23 cellular contexts compared by ENCODE assay signal in the genomic region with DNA sequence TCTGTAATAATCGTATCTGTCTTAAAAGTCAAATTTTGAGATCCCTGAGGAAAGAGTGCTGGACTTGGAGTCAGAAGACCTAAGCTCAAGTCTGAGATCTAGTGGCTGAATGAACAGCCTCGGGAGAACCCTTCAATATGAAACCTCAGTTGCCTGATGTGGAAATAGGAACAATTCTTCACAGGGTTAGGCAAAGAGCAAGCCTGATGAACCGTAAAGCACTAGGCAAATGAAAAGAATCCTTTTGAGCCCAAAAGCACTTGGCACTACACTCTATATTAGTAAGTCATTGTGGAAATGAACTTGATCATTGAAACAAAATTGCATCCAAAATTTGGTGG. TPM values are rescaled to one million over a fixed set of nuclear protein-coding genes. Genes with fewer than 3 reads are reported as not detected.
DNase-seq lines count a peak whose midpoint lies in the region; ATAC-seq and TF ChIP-seq lines count a peak whose summit lies in the region.
"Had no signal": no experiment of that assay in that cellular context is flagged by ENCODE, and none has a peak within 500 bp of the region (broad histone marks: within the 10 kb centered on the region; RNA-seq: fewer than 3 reads in every experiment).

No MANE protein-coding gene starts in this region.

- in situ Hi-C loops in transverse colon (cut with MboI; ENCODE audit: low pct_ligation_motif_present in 1 of 4, low pct_unique_long_range_greater_than_20kb in 1 of 4, low sequenced_read_pairs in 3 of 4): loop anchor here in 2 of 4 donors (25.0 kb wide), 1 partner anchor 335 kb away; no protein-coding TSS in a partner anchor

- DNase-seq in activated T-cell treated with anti-CD3 and anti-CD28 coated beads, Interleukin-2, amount 50 U/mL, for 72 hours: no peak
- no peak for DNase-seq in activated T-cell treated with anti-CD3 and anti-CD28 coated beads, Interleukin-2, amount 50 U/mL, for 48 hours
- DNase-seq in OCI-LY7 (ENCODE audit: low spot score) (no peak), memory B cell (ENCODE audit: low spot score in 2 of 2) (no peak), transverse colon (no peak), GM23338 (ENCODE audit: low spot score) (no peak)
- DNase-seq: activated CD4-positive, alpha-beta T cell treated with anti-CD3 and anti-CD28 coated beads, Interleukin-2, amount 50 U/mL, for 4 hours; activated naive CD4-positive, alpha-beta T cell treated with anti-CD3 and anti-CD28 coated beads for 36 hours; EL; heart right ventricle; mucosa of descending colon; NCI-H2081; NCI-H446 treated with DMSO at 0.1 percent for 48 hours; SJCRH30; stimulated activated CD4-positive, alpha-beta T cell treated with anti-CD3 and anti-CD28 coated beads, Interleukin-4, amount 100 ng/mL, for 1 hour; stimulated activated naive CD8-positive, alpha-beta T cell treated with anti-CD3 and anti-CD28 coated beads, Interleukin-15, Interleukin-2, amounts not matched to agents 100 U/mL and 50 U/mL, for 24 hours; tibial artery had no signal

- peak overlapping the region; percentile 23 for H3K27ac Mint-ChIP-seq in activated T-cell treated with anti-CD3 and anti-CD28 coated beads, Interleukin-2, amount 50 U/mL, for 72 hours
- peak overlapping the region; percentile 38 for H3K27ac Mint-ChIP-seq in memory B cell
- H3K27ac Mint-ChIP-seq in GM23338: no peak overlapping the region

- H3K27me3 Mint-ChIP-seq in activated T-cell treated with anti-CD3 and anti-CD28 coated beads, Interleukin-2, amount 50 U/mL, for 72 hours (ENCODE audit: low read depth): no peaks in the 10 kb centered on the region
- no peaks in the 10 kb centered on the region for H3K27me3 Mint-ChIP-seq in memory B cell
- no peaks in the 10 kb centered on the region for H3K27me3 Mint-ChIP-seq in GM23338 (ENCODE audit: insufficient read depth, low read depth, poor library complexity)

- H3K4me3 ChIP-seq in OCI-LY7 (ENCODE audit: low read depth, low read length, poor library complexity, severe bottlenecking) (no peak overlapping the region), transverse colon (no peak overlapping the region), GM23338 (no peak overlapping the region)
- H3K4me3 ChIP-seq: ascending aorta; BLaER1 treated with 17β-estradiol and CSF1 and Interleukin-3, amounts not matched to agents 10 nM and 100 nM; heart right ventricle; mucosa of descending colon; SJCRH30; smooth muscle cell; tibial artery had no signal

- H3K79me2 ChIP-seq in OCI-LY7 (ENCODE audit: insufficient read depth, low read depth, low read length): peaks cover 5% of the 10 kb centered on the region; the same call in 1 of the 2 replicates
- H3K79me2 ChIP-seq in GM23338 (replicated peaks; ENCODE audit: insufficient read depth): no peaks in the 10 kb centered on the region

- H3F3A ChIP-seq in GM23338 (replicated peaks; ENCODE audit: low read depth): no peaks in the 10 kb centered on the region; the same call in 1 of the 2 replicates

- peaks cover 92% of the 10 kb centered on the region for H3K36me3 ChIP-seq in OCI-LY7 (ENCODE audit: insufficient read depth, low read length)
- peaks cover 0 to 26% (median 7%) of the 10 kb centered on the region in 4 donors for H3K36me3 ChIP-seq in transverse colon
- H3K36me3 ChIP-seq in GM23338 (ENCODE audit: insufficient read depth): 0 out of 2 replicates have a peak, but pooled peaks cover 6% of the 10 kb centered on the region

- no peaks in the 10 kb centered on the region for H4K20me1 ChIP-seq in OCI-LY7 (ENCODE audit: insufficient read depth, low read length)
- H4K20me1 ChIP-seq in GM23338 (replicated peaks; ENCODE audit: insufficient read depth): 0 out of 2 replicates have a peak, but pooled peaks cover 3% of the 10 kb centered on the region

- no peak for TF ChIP-seq POLR2A in transverse colon (IDR thresholded peaks at IDR 0.05)

- ATAC-seq in activated T-cell treated with anti-CD3 and anti-CD28 coated beads, Interleukin-2, amount 50 U/mL, for 72 hours (replicated peaks in 1 of 2): no peak
- ATAC-seq in memory B cell (ENCODE audit: low read depth) (no peak), GM23338 (no peak), GM18870 (IDR thresholded peaks at IDR 0.05; ENCODE audit: unreplicated experiment) (no peak), HG02642 (IDR thresholded peaks at IDR 0.05; ENCODE audit: poor library complexity, unreplicated experiment) (no peak)
- ATAC-seq: Panc1; stimulated activated naive CD8-positive, alpha-beta T cell treated with anti-CD3 and anti-CD28 coated beads, Interleukin-15, Interleukin-2, amounts not matched to agents 100 U/mL and 50 U/mL, for 24 hours had no signal

- H3K9me3 ChIP-seq in OCI-LY7 (ENCODE audit: low read length) (no peaks in the 10 kb centered on the region), transverse colon (no peaks in the 10 kb centered on the region)
- H3K9me3 ChIP-seq: ascending aorta; BLaER1 treated with 17β-estradiol and CSF1 and Interleukin-3, amounts not matched to agents 10 nM and 100 nM; heart right ventricle; mucosa of descending colon; SJCRH30; tibial artery had no signal

- no peaks in the 10 kb centered on the region for H3K9me3 Mint-ChIP-seq in activated T-cell treated with anti-CD3 and anti-CD28 coated beads, Interleukin-2, amount 50 U/mL, for 72 hours
- no peaks in the 10 kb centered on the region for H3K9me3 Mint-ChIP-seq in memory B cell
- H3K9me3 Mint-ChIP-seq in GM23338: no peaks in the 10 kb centered on the region
- H3K9me3 Mint-ChIP-seq: activated naive CD4-positive, alpha-beta T cell treated with anti-CD3 and anti-CD28 coated beads for 36 hours had no signal

- peak overlapping the region; percentile 2 for H3K27ac ChIP-seq in OCI-LY7 (ENCODE audit: low read depth, low read length, poor library complexity, severe bottlenecking)
- peak overlapping the region in 3 of 4 donors; percentile 20 to 39 (median 36) for H3K27ac ChIP-seq in transverse colon
- no peak overlapping the region for H3K27ac ChIP-seq in GM23338 (ENCODE audit: low read depth)
- H3K27ac ChIP-seq: ascending aorta; BLaER1 treated with 17β-estradiol and CSF1 and Interleukin-3, amounts not matched to agents 10 nM and 100 nM; heart right ventricle; SJCRH30; tibial artery had no signal

- H3K4me2 ChIP-seq in OCI-LY7 (ENCODE audit: low read length) (peak overlapping the region; percentile 13), GM23338 (no peak overlapping the region)
- H3K4me2 ChIP-seq: smooth muscle cell had no signal

- H3K4me1 Mint-ChIP-seq in activated T-cell treated with anti-CD3 and anti-CD28 coated beads, Interleukin-2, amount 50 U/mL, for 72 hours (ENCODE audit: low read depth): peaks cover 4% of the 10 kb centered on the region
- H3K4me1 Mint-ChIP-seq in memory B cell (peaks cover 8% of the 10 kb centered on the region), GM23338 (peaks cover 8% of the 10 kb centered on the region; the same call in 2 of the 3 replicates)

- H2AFZ ChIP-seq in OCI-LY7 (ENCODE audit: low read length) (no peak overlapping the region), GM23338 (no peak overlapping the region)

- no peak overlapping the region for H3K4me3 Mint-ChIP-seq in activated T-cell treated with anti-CD3 and anti-CD28 coated beads, Interleukin-2, amount 50 U/mL, for 72 hours
- H3K4me3 Mint-ChIP-seq in memory B cell (no peak overlapping the region), GM23338 (no peak overlapping the region)
- H3K4me3 Mint-ChIP-seq: activated naive CD4-positive, alpha-beta T cell treated with anti-CD3 and anti-CD28 coated beads for 36 hours had no signal

- peaks cover 44% of the 10 kb centered on the region for H3K4me1 ChIP-seq in OCI-LY7 (ENCODE audit: insufficient read depth, low read length, poor library complexity, severe bottlenecking)
- H3K4me1 ChIP-seq in transverse colon: peaks cover 0 to 31% (median 18%) of the 10 kb centered on the region in 4 donors
- H3K4me1 ChIP-seq in GM23338 (ENCODE audit: insufficient read depth): 0 out of 2 replicates have a peak, but pooled peaks cover 4% of the 10 kb centered on the region
- H3K4me1 ChIP-seq: SJCRH30 had no signal

- CTCF ChIA-PET in OCI-LY7 (lab: Charles Lee; ENCODE audit: unreplicated experiment): no interaction called here

- WGBS in transverse colon (ENCODE audit: low coverage in 1 of 2), 2 donors: 65 to 70% methylated on average over 3 of the region's 3 CpGs

- no peak for TF ChIP-seq EP300 in transverse colon (IDR thresholded peaks at IDR 0.05; ENCODE audit: low read depth)

- intact Hi-C loops in OCI-LY7 (cut with micrococcal nuclease; ENCODE audit: unreplicated experiment) (no loop called here), transverse colon (cut with DNase I; ENCODE audit: low total_unique reads) (no loop called here)

- H3K9me2 ChIP-seq in OCI-LY7 (ENCODE audit: insufficient read depth, low read length) (no peaks in the 10 kb centered on the region), GM23338 (ENCODE audit: insufficient read depth) (no peaks in the 10 kb centered on the region)

- no peak for TF ChIP-seq CTCF in OCI-LY7 (conservative IDR thresholded peaks at IDR 0.05; ENCODE audit: low read length)
- TF ChIP-seq CTCF in transverse colon (IDR thresholded peaks at IDR 0.05): no peak
- TF ChIP-seq CTCF in GM23338 (conservative IDR thresholded peaks at IDR 0.05; ENCODE audit: low read depth in 2 of 2): no peak

- no TSS peak for BruUV-seq in OCI-LY7 (replicated peaks; lab: Mats Ljungman, UMichigan)

- no peaks in the 10 kb centered on the region for H3K27me3 ChIP-seq in transverse colon
- no peaks in the 10 kb centered on the region for H3K27me3 ChIP-seq in GM23338 (ENCODE audit: insufficient read depth)
- H3K27me3 ChIP-seq: ascending aorta; BLaER1 treated with 17β-estradiol and CSF1 and Interleukin-3, amounts not matched to agents 10 nM and 100 nM; heart right ventricle; SJCRH30; tibial artery had no signal

- POLR2A ChIA-PET in OCI-LY7 (lab: Charles Lee): interaction anchor here (1.3 to 1.8 kb wide), 2 partner anchors 10 to 33 kb away, joined by 3 to 4 read pairs; no protein-coding TSS in a partner anchor

- peaks cover 3 to 19% of the 10 kb centered on the region in 2 donors for H3K36me3 Mint-ChIP-seq in activated T-cell treated with anti-CD3 and anti-CD28 coated beads, Interleukin-2, amount 50 U/mL, for 72 hours (ENCODE audit: insufficient read depth in 2 of 2)
- H3K36me3 Mint-ChIP-seq in memory B cell: peaks cover 19% of the 10 kb centered on the region
- peaks cover 14% of the 10 kb centered on the region; the same call in 2 of the 3 replicates for H3K36me3 Mint-ChIP-seq in GM23338 (ENCODE audit: low read depth)

RNA-seq across cellular contexts. Expression of a gene that starts 20.2 kb away (rescaled TPM):
- 10 to 100 TPM; 34.7 to 41.5 TPM for total RNA-seq in activated T-cell treated with anti-CD3 and anti-CD28 coated beads, Interleukin-2, amount 50 U/mL, for 72 hours
- total RNA-seq in OCI-LY7 (2014; rRNA removed; shearing (Covaris generic)): 79.8 and 96.0 TPM in 2 replicates
- total RNA-seq in OCI-LY7 (2022) (88.6 and 96.7 TPM in 2 replicates), transverse colon (100 to 1,000 TPM in 1 of 4 donors, 10 to 100 TPM in 3; 66.8 to 105 (median 71.1) TPM)
- 12.0 and 12.5 TPM in 2 replicates for total RNA-seq in GM23338 (2014; rRNA removed; shearing (Covaris generic))
- polyA plus RNA-seq in GM23338 (2016; fragmentation: Nextera tagmentation; extraction: Ambion mirVana): 6.3 and 6.8 TPM in 2 replicates

RNA-seq across cellular contexts. Expression of a gene that starts 54.2 kb away (rescaled TPM):
- 10 to 100 TPM; 10.4 to 11.6 TPM for total RNA-seq in activated T-cell treated with anti-CD3 and anti-CD28 coated beads, Interleukin-2, amount 50 U/mL, for 72 hours
- total RNA-seq in OCI-LY7 (2014; rRNA removed; shearing (Covaris generic)): 28.3 and 31.8 TPM in 2 replicates
- 27.8 and 31.6 TPM in 2 replicates for total RNA-seq in OCI-LY7 (2022)
- 10 to 100 TPM in 2 of 4 donors, 1 to 10 TPM in 2; 4.9 to 12.3 (median 8.6) TPM for total RNA-seq in transverse colon
- total RNA-seq in GM23338 (2014; rRNA removed; shearing (Covaris generic)): 62.6 and 63.3 TPM in 2 replicates
- polyA plus RNA-seq in GM23338 (2016; fragmentation: Nextera tagmentation; extraction: Ambion mirVana): 19.0 and 20.5 TPM in 2 replicates
